Comparison of ENCODE assay signal across 11 cellular contexts in genomic region chr5:96919754-96920197, GRCh38. TPM values are rescaled to one million over a fixed set of nuclear protein-coding genes. Genes with fewer than 3 reads are reported as not detected.
DNase-seq lines count a peak whose midpoint lies in the region; ATAC-seq lines count a peak whose summit lies in the region.
"Had no signal": no experiment of that assay in that cellular context is flagged by ENCODE, and none has a peak within 500 bp of the region (broad histone marks: within the 10 kb centered on the region; RNA-seq: fewer than 3 reads in every experiment).

No MANE protein-coding gene starts in this region.

- H3K27me3 ChIP-seq in skeletal muscle tissue (ENCODE audit: control insufficient read depth in 3 of 3, insufficient read depth in 3 of 3, low read length in 3 of 3), result no peaks in the 10 kb centered on the region

- H3K27ac Mint-ChIP-seq in activated CD8-positive, alpha-beta memory T cell treated with anti-CD3 and anti-CD28 coated beads, Interleukin-2, amount 10 ng/mL, durations not matched to agents 7 days and 5 days, result no peak overlapping the region

- H3K4me3 ChIP-seq in skeletal muscle tissue (ENCODE audit: low read length in 3 of 3), result no peak overlapping the region
- H3K4me3 ChIP-seq: psoas muscle had no signal

- peaks cover 55% of the 10 kb centered on the region for H3K36me3 Mint-ChIP-seq in activated CD8-positive, alpha-beta memory T cell treated with anti-CD3 and anti-CD28 coated beads, Interleukin-2, amount 10 ng/mL, durations not matched to agents 7 days and 5 days

- H3K36me3 ChIP-seq in skeletal muscle tissue (ENCODE audit: control insufficient read depth in 3 of 3, insufficient read depth in 3 of 3, low read length in 3 of 3), result peaks cover 0 to 1% (median 0%) of the 10 kb centered on the region in 3 donors

- peak; percentile 20 for ATAC-seq in activated CD8-positive, alpha-beta memory T cell treated with anti-CD3 and anti-CD28 coated beads, Interleukin-2, amount 10 ng/mL, durations not matched to agents 7 days and 5 days
- ATAC-seq in GM21528 (IDR thresholded peaks at IDR 0.05; ENCODE audit: low FRiP score, unreplicated experiment) (peak; percentile 51), HG03196 (IDR thresholded peaks at IDR 0.05; ENCODE audit: unreplicated experiment) (peak; percentile 63)
- ATAC-seq: psoas muscle had no signal

- H3K9me3 Mint-ChIP-seq in activated CD8-positive, alpha-beta memory T cell treated with anti-CD3 and anti-CD28 coated beads, Interleukin-2, amount 10 ng/mL, durations not matched to agents 7 days and 5 days (ENCODE audit: low read depth), result no peaks in the 10 kb centered on the region

- DNase-seq in activated CD8-positive, alpha-beta memory T cell treated with anti-CD3 and anti-CD28 coated beads, Interleukin-2, amount 10 ng/mL, durations not matched to agents 7 days and 5 days, result no peak
- no peak for DNase-seq in activated CD8-positive, alpha-beta memory T cell treated with anti-CD3 and anti-CD28 coated beads, Interleukin-2, amount 50 U/mL, for 48 hours
- DNase-seq in SW480 (ENCODE audit: low spot score) (no peak), SW 1271 (lab: John Stamatoyannopoulos, UW) (no peak), NCI-H345 (lab: John Stamatoyannopoulos, UW) (no peak)
- DNase-seq: anterior cingulate cortex, NCI-H526 treated with DMSO at 0.1 percent for 48 hours, psoas muscle had no signal

- CTCF ChIA-PET in activated CD8-positive, alpha-beta memory T cell treated with anti-CD3 and anti-CD28 coated beads, Interleukin-2, amount 10 ng/mL, durations not matched to agents 7 days and 5 days (lab: Charles Lee), result no interaction called here

- H3K27ac ChIP-seq in skeletal muscle tissue (ENCODE audit: low read depth, low read length), result peak overlapping the region; percentile 84

- H3K27me3 Mint-ChIP-seq in activated CD8-positive, alpha-beta memory T cell treated with anti-CD3 and anti-CD28 coated beads, Interleukin-2, amount 10 ng/mL, durations not matched to agents 7 days and 5 days, result no peaks in the 10 kb centered on the region

- peaks cover 27% of the 10 kb centered on the region for H3K4me1 Mint-ChIP-seq in activated CD8-positive, alpha-beta memory T cell treated with anti-CD3 and anti-CD28 coated beads, Interleukin-2, amount 10 ng/mL, durations not matched to agents 7 days and 5 days

- H3K4me3 Mint-ChIP-seq in activated CD8-positive, alpha-beta memory T cell treated with anti-CD3 and anti-CD28 coated beads, Interleukin-2, amount 10 ng/mL, durations not matched to agents 7 days and 5 days, result no peak overlapping the region

- no peaks in the 10 kb centered on the region for H3K9me3 ChIP-seq in skeletal muscle tissue (ENCODE audit: control insufficient read depth in 3 of 3, low read length in 3 of 3)
- H3K9me3 ChIP-seq: psoas muscle had no signal

- H3K4me1 ChIP-seq in skeletal muscle tissue (ENCODE audit: control insufficient read depth in 3 of 3, insufficient read depth in 3 of 3, low read length in 3 of 3), result peaks cover 5 to 9% (median 6%) of the 10 kb centered on the region in 3 donors

- no peak overlapping the region for H3K9ac ChIP-seq in skeletal muscle tissue (ENCODE audit: low read depth in 1 of 3, low read length in 3 of 3)

RNA-seq across cellular contexts. Expression of gene LNPEP, which starts 16.1 kb away (rescaled TPM):
- 10 to 100 TPM; 67.4 to 80.4 TPM for total RNA-seq in activated CD8-positive, alpha-beta memory T cell treated with anti-CD3 and anti-CD28 coated beads, Interleukin-2, amount 10 ng/mL, durations not matched to agents 7 days and 5 days
- 57.4 TPM for total RNA-seq in skeletal muscle tissue

RNA-seq across cellular contexts. Expression of gene ERAP2, which starts 43.5 kb away (rescaled TPM):
- 100 to 1,000 TPM in 1 of 2 experiments, 10 to 100 TPM in 1; 89.3 to 105 TPM for total RNA-seq in activated CD8-positive, alpha-beta memory T cell treated with anti-CD3 and anti-CD28 coated beads, Interleukin-2, amount 10 ng/mL, durations not matched to agents 7 days and 5 days
- total RNA-seq in skeletal muscle tissue, result 20.9 TPM
